ENCODE assay signal across 12 cellular contexts in the genomic region with DNA sequence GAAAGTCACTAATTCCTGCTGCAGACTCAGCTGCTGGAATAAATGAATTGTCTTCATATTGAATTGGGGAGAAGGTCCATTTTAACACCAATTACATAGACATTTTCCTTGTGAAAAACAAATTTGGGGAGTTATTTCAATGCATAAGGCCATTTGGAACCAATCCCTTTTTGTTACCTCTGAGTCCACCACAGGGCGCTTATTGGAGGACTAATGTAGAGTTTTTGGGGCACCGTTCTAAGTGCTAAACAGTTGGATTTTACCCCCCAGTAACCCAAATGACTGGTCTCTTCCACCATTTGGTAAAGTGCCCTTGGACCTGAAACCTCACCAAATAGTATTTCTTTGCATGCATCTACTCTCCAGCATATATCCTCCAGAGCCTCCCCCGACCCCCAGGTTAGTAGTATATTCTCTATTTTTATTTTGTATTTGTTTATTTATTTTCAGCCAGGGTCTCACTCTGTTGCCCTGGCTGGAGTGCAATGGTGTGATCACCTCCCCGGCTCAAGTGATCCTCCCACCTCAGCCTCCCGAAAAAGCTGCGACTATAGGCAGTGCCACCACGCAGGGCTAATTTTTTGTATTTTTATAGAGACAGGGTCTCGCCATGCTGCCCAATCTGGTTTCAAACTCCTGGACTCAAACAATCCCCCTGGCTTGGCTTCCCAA. TPM values are rescaled to one million over a fixed set of nuclear protein-coding genes. Genes with fewer than 3 reads are reported as not detected.
DNase-seq lines count a peak whose midpoint lies in the region; ATAC-seq and TF ChIP-seq lines count a peak whose summit lies in the region.
"Had no signal": no experiment of that assay in that cellular context is flagged by ENCODE, and none has a peak within 500 bp of the region (broad histone marks: within the 10 kb centered on the region; RNA-seq: fewer than 3 reads in every experiment).

No MANE protein-coding gene starts in this region.

- H3K36me3 ChIP-seq in CD8-positive, alpha-beta T cell (ENCODE audit: insufficient read depth, low read length) = no peaks in the 10 kb centered on the region
- peaks cover 8% of the 10 kb centered on the region for H3K36me3 ChIP-seq in MG63
- peaks cover 4% of the 10 kb centered on the region for H3K36me3 ChIP-seq in neutrophil

- H3K27ac Mint-ChIP-seq in CD8-positive, alpha-beta T cell = peak overlapping the region; percentile 97
- no peak overlapping the region for H3K27ac Mint-ChIP-seq in dendritic cell treated with granulocyte-macrophage colony-stimulating factor and Interleukin-4, amounts not matched to agents 40 ng/mL and 50 ng/mL, for 4 days

- ATAC-seq in CD8-positive, alpha-beta T cell = no peak
- no peak for ATAC-seq in left colon
- no peak for ATAC-seq in GM19455 (IDR thresholded peaks at IDR 0.05; ENCODE audit: unreplicated experiment)

- H3K4me3 ChIP-seq in CD8-positive, alpha-beta T cell (ENCODE audit: low read depth, low read length) = peak overlapping the region; percentile 78
- H3K4me3 ChIP-seq in MG63 = peak overlapping the region; percentile 85
- no peak overlapping the region for H3K4me3 ChIP-seq in neutrophil (ENCODE audit: low read depth in 1 of 2, low read length in 1 of 2)

- peak overlapping the region; percentile 96 for H3K4me3 Mint-ChIP-seq in CD8-positive, alpha-beta T cell
- H3K4me3 Mint-ChIP-seq in dendritic cell treated with granulocyte-macrophage colony-stimulating factor and Interleukin-4, amounts not matched to agents 40 ng/mL and 50 ng/mL, for 4 days = peak overlapping the region; percentile 98

- no peak overlapping the region for H3K27ac ChIP-seq in CD8-positive, alpha-beta T cell (ENCODE audit: low read depth, low read length)
- peak overlapping the region; percentile 96 for H3K27ac ChIP-seq in neutrophil

- H3K9me3 ChIP-seq in CD8-positive, alpha-beta T cell (ENCODE audit: low read length) = no peaks in the 10 kb centered on the region
- H3K9me3 ChIP-seq in MG63 (no peaks in the 10 kb centered on the region), neutrophil (no peaks in the 10 kb centered on the region)

- CTCF ChIA-PET in CD8-positive, alpha-beta T cell (lab: Charles Lee) = interaction anchor here (0.8 to 1.5 kb wide), 4 partner anchors 12 to 32 kb away, joined by 3 to 5 read pairs (median 4); no protein-coding TSS in a partner anchor

- H3K27me3 ChIP-seq in CD8-positive, alpha-beta T cell (ENCODE audit: insufficient read depth, low read length) = no peaks in the 10 kb centered on the region
- H3K27me3 ChIP-seq in MG63 (no peaks in the 10 kb centered on the region), neutrophil (no peaks in the 10 kb centered on the region)

- POLR2A ChIA-PET in CD8-positive, alpha-beta T cell (lab: Charles Lee) = interaction anchor here (0.6 to 2.5 kb wide), 4 partner anchors 9 to 61 kb away, joined by 4 to 9 read pairs (median 6); partner anchors contain the start of gene C1orf56

- no peaks in the 10 kb centered on the region for H3K9me3 Mint-ChIP-seq in CD8-positive, alpha-beta T cell
- no peaks in the 10 kb centered on the region for H3K9me3 Mint-ChIP-seq in dendritic cell treated with granulocyte-macrophage colony-stimulating factor and Interleukin-4, amounts not matched to agents 40 ng/mL and 50 ng/mL, for 4 days

- no peak for TF ChIP-seq CTCF in CD8-positive, alpha-beta T cell (IDR thresholded peaks at IDR 0.05)
- TF ChIP-seq CTCF in neutrophil (IDR thresholded peaks at IDR 0.05) = no peak

- intact Hi-C loops in CD8-positive, alpha-beta T cell (cut with DNase I, micrococcal nuclease) = loop anchor here (2.0 to 10.0 kb wide), 6 partner anchors 47 to 315 kb away; partner anchors contain the start of genes ARNT (in 1 of the 2), CDC42SE1 (in 1 of the 2), GABPB2 (in 1 of the 2) and GOLPH3L (in 1 of the 2)
- intact Hi-C loops in dendritic cell treated with granulocyte-macrophage colony-stimulating factor and Interleukin-4, amounts not matched to agents 40 ng/mL and 50 ng/mL, for 4 days (cut with micrococcal nuclease) = no loop called here
- intact Hi-C loops in left colon (cut with DNase I, micrococcal nuclease) = no loop called here

- no peak for DNase-seq in CD8-positive, alpha-beta T cell
- DNase-seq in MG63 (no peak), CD1c-positive myeloid dendritic cell (ENCODE audit: extremely low spot score) (no peak), left colon (no peak), middle frontal gyrus (ENCODE audit: extremely low spot score, low spot score) (no peak)
- DNase-seq: GDM1, NCI-H1436 treated with DMSO at 0.1 percent for 48 hours, retina, SHP77 treated with DMSO at 0.1 percent for 48 hours had no signal

- H3K36me3 Mint-ChIP-seq in CD8-positive, alpha-beta T cell = peaks cover 29% of the 10 kb centered on the region
- peaks cover 31% of the 10 kb centered on the region for H3K36me3 Mint-ChIP-seq in dendritic cell treated with granulocyte-macrophage colony-stimulating factor and Interleukin-4, amounts not matched to agents 40 ng/mL and 50 ng/mL, for 4 days (ENCODE audit: low read depth)

- H3K27me3 Mint-ChIP-seq in CD8-positive, alpha-beta T cell (ENCODE audit: low read depth) = no peaks in the 10 kb centered on the region
- no peaks in the 10 kb centered on the region for H3K27me3 Mint-ChIP-seq in dendritic cell treated with granulocyte-macrophage colony-stimulating factor and Interleukin-4, amounts not matched to agents 40 ng/mL and 50 ng/mL, for 4 days

- H3K4me1 ChIP-seq in CD8-positive, alpha-beta T cell (ENCODE audit: insufficient read depth, low read length) = peaks cover 57% of the 10 kb centered on the region
- peaks cover 29 to 42% of the 10 kb centered on the region in 2 experiments for H3K4me1 ChIP-seq in neutrophil (ENCODE audit: control insufficient read depth in 1 of 2, insufficient read depth in 1 of 2, low read depth in 1 of 2, low read length in 1 of 2)

- H3K4me1 Mint-ChIP-seq in CD8-positive, alpha-beta T cell (ENCODE audit: low read depth) = peaks cover 76% of the 10 kb centered on the region
- peaks cover 60% of the 10 kb centered on the region for H3K4me1 Mint-ChIP-seq in dendritic cell treated with granulocyte-macrophage colony-stimulating factor and Interleukin-4, amounts not matched to agents 40 ng/mL and 50 ng/mL, for 4 days (ENCODE audit: low read depth)

RNA-seq across cellular contexts. Expression of gene PRUNE1, which starts 1.6 kb away (rescaled TPM):
- 1 to 10 TPM; 8.0 to 9.0 TPM for total RNA-seq in CD8-positive, alpha-beta T cell
- 7.5 and 8.1 TPM in 2 replicates for total RNA-seq in MG63 (2014; rRNA removed; shearing (Covaris generic); ENCODE audit: low replicate concordance)
- total RNA-seq in left colon = 10 to 100 TPM; 18.9 to 19.0 TPM

RNA-seq across cellular contexts. Expression of gene MINDY1, which starts 3.1 kb away (rescaled TPM):
- 1 to 10 TPM; 2.2 to 2.4 TPM for total RNA-seq in CD8-positive, alpha-beta T cell
- total RNA-seq in MG63 (2014; rRNA removed; shearing (Covaris generic); ENCODE audit: low replicate concordance) = 8.7 and 8.9 TPM in 2 replicates
- 10 to 100 TPM; 43.5 to 50.4 TPM for total RNA-seq in left colon

RNA-seq across cellular contexts. Expression of gene BNIPL, which starts 26.6 kb away (rescaled TPM):
- under 1 TPM; 0.08 to 0.47 TPM for total RNA-seq in CD8-positive, alpha-beta T cell
- 0.20 and 5.5 TPM in 2 replicates for total RNA-seq in MG63 (2014; rRNA removed; shearing (Covaris generic); ENCODE audit: low replicate concordance)
- total RNA-seq in left colon = under 1 TPM; 0.61 to 0.75 TPM

RNA-seq across cellular contexts. Expression of gene ANXA9, which starts 27.7 kb away (rescaled TPM):
- total RNA-seq in CD8-positive, alpha-beta T cell = under 1 TPM in 1 of 2 experiments, not detected in 1; 0.16 TPM
- 0.46 TPM in 1 of 2 replicates, not detected in the other for total RNA-seq in MG63 (2014; rRNA removed; shearing (Covaris generic); ENCODE audit: low replicate concordance)
- total RNA-seq in left colon = not detected

RNA-seq across cellular contexts. Expression of gene CERS2, which starts 35.2 kb away (rescaled TPM):
- 10 to 100 TPM; 74.5 to 75.5 TPM for total RNA-seq in CD8-positive, alpha-beta T cell
- total RNA-seq in MG63 (2014; rRNA removed; shearing (Covaris generic); ENCODE audit: low replicate concordance) = 86.1 and 89.6 TPM in 2 replicates
- 100 to 1,000 TPM; 179 to 205 TPM for total RNA-seq in left colon

Comparison
In these comparisons a context has a peak if more than half of its experiments do, and no peak if none do; other contexts are left out.
1. H3K4me3 ChIP-seq: peak in CD8-positive, alpha-beta T cell (single experiment) and MG63 (single experiment); none in neutrophil (0 of 2).
2. intact Hi-C loops: an anchor here in CD8-positive, alpha-beta T cell (2.0 to 10.0 kb wide); none called in dendritic cell treated with granulocyte-macrophage colony-stimulating factor and Interleukin-4, amounts not matched to agents 40 ng/mL and 50 ng/mL, for 4 days and left colon.